ENCODE assay signal across 8 cellular contexts in genomic region chr6:34695729-34696188, GRCh38. TPM values are rescaled to one million over a fixed set of nuclear protein-coding genes. Genes with fewer than 3 reads are reported as not detected.
DNase-seq lines count a peak whose midpoint lies in the region; ATAC-seq and TF ChIP-seq lines count a peak whose summit lies in the region.

No MANE protein-coding gene starts in this region.

- intact Hi-C loops in OCI-LY7 (cut with micrococcal nuclease; ENCODE audit: unreplicated experiment) (loop anchor here (2.0 kb wide), 2 partner anchors 21 to 39 kb away; no protein-coding TSS in a partner anchor), ovary (cut with DNase I) (loop anchor here in 1 of 4 donors (5.0 kb wide), 1 partner anchor 62 kb away; the partner anchor contains the start of gene SNRPC)

- CTCF ChIA-PET in OCI-LY7 (lab: Charles Lee; ENCODE audit: unreplicated experiment) = interaction anchor here (1.0 kb wide), 1 partner anchor 24 kb away, joined by 3 read pairs; no protein-coding TSS in a partner anchor

- H3K4me3 ChIP-seq in OCI-LY7 (ENCODE audit: low read depth, low read length, poor library complexity, severe bottlenecking) = peak overlapping the region; percentile 97
- peak overlapping the region; percentile 97 for H3K4me3 ChIP-seq in epithelial cell of esophagus (ENCODE audit: low read length)
- H3K4me3 ChIP-seq in ovary = peak overlapping the region; percentile 68

- H3K27me3 ChIP-seq in ovary = no peaks in the 10 kb centered on the region

- WGBS in ovary, 3 donors = 2 to 8% (median 2%) methylated on average over 5 of the region's 5 CpGs

- BruUV-seq in OCI-LY7 (replicated peaks; lab: Mats Ljungman, UMichigan) = no TSS peak

- no peaks in the 10 kb centered on the region for H3K9me2 ChIP-seq in OCI-LY7 (ENCODE audit: insufficient read depth, low read length)

- POLR2A ChIA-PET in OCI-LY7 (lab: Charles Lee) = interaction anchor here (0.6 to 1.9 kb wide), 6 partner anchors 12 to 224 kb away, joined by 3 to 12 read pairs (median 6); no protein-coding TSS in a partner anchor

- peak overlapping the region; percentile 90 for H3K4me2 ChIP-seq in OCI-LY7 (ENCODE audit: low read length)

- no peak for ATAC-seq in GM21723 (IDR thresholded peaks at IDR 0.05; ENCODE audit: unreplicated experiment)

- peaks cover 31% of the 10 kb centered on the region for H3K36me3 ChIP-seq in OCI-LY7 (ENCODE audit: insufficient read depth, low read length)
- no peaks in the 10 kb centered on the region for H3K36me3 ChIP-seq in ovary

- DNase-seq in D341Med (ENCODE audit: low spot score) (peak; percentile 33), OCI-LY7 (ENCODE audit: low spot score) (no peak), epithelial cell of esophagus (ENCODE audit: low read depth) (peak; percentile 6), ovary (no peak), NCI-H510A treated with DMSO at 0.1 percent for 48 hours (lab: John Stamatoyannopoulos, UW) (no peak), SHP77 (lab: John Stamatoyannopoulos, UW) (no peak)
- DNase-seq in stimulated activated CD4-positive, alpha-beta T cell treated with anti-CD3 and anti-CD28 coated beads, Interleukin-4, amount 100 ng/mL, for 4 hours = no peak

- peak overlapping the region; percentile 49 for H3K27ac ChIP-seq in OCI-LY7 (ENCODE audit: low read depth, low read length, poor library complexity, severe bottlenecking)
- peak overlapping the region; percentile 66 to 87 for H3K27ac ChIP-seq in ovary

- peaks cover 62% of the 10 kb centered on the region for H3K79me2 ChIP-seq in OCI-LY7 (ENCODE audit: insufficient read depth, low read depth, low read length)

- peaks cover 11% of the 10 kb centered on the region; the same call in 1 of the 2 replicates for H4K20me1 ChIP-seq in OCI-LY7 (ENCODE audit: insufficient read depth, low read length)

- TF ChIP-seq EP300 in ovary (IDR thresholded peaks at IDR 0.05) = no peak

- TF ChIP-seq CTCF in OCI-LY7 (conservative IDR thresholded peaks at IDR 0.05; ENCODE audit: low read length) = no peak
- no peak for TF ChIP-seq CTCF in epithelial cell of esophagus (IDR thresholded peaks at IDR 0.05; ENCODE audit: insufficient read depth, low read depth, low read length, missing control alignments)
- TF ChIP-seq CTCF in ovary (IDR thresholded peaks at IDR 0.05) = no peak

- H2AFZ ChIP-seq in OCI-LY7 (ENCODE audit: low read length) = no peak overlapping the region

- no peak for TF ChIP-seq POLR2A in ovary (IDR thresholded peaks at IDR 0.05)

- H3K9me3 ChIP-seq in OCI-LY7 (ENCODE audit: low read length) (no peaks in the 10 kb centered on the region), ovary (no peaks in the 10 kb centered on the region)

- H3K4me1 ChIP-seq in OCI-LY7 (ENCODE audit: insufficient read depth, low read length, poor library complexity, severe bottlenecking) = peaks cover 56% of the 10 kb centered on the region
- H3K4me1 ChIP-seq in ovary (ENCODE audit: insufficient read depth) = peaks cover 13% of the 10 kb centered on the region

RNA-seq across cellular contexts. Expression of gene ILRUN, which starts 0.8 kb away (rescaled TPM):
- 25.6 and 27.1 TPM in 2 replicates for total RNA-seq in OCI-LY7 (2014; rRNA removed; shearing (Covaris generic))
- 77.6 and 82.7 TPM in 2 replicates for total RNA-seq in OCI-LY7 (2022)
- 10 to 100 TPM; 29.4 to 59.8 (median 47.6) TPM for total RNA-seq in ovary
- 10 to 100 TPM; 40.2 to 86.5 TPM for polyA plus RNA-seq in ovary

Comparison
In these comparisons a context has a peak if more than half of its experiments do, and no peak if none do; other contexts are left out.
1. DNase-seq: peak in D341Med (single experiment) and epithelial cell of esophagus (single experiment); none in OCI-LY7 (single experiment), ovary (0 of 5), stimulated activated CD4-positive, alpha-beta T cell treated with anti-CD3 and anti-CD28 coated beads, Interleukin-4, amount 100 ng/mL, for 4 hours (0 of 2), NCI-H510A treated with DMSO at 0.1 percent for 48 hours (single experiment) and SHP77 (0 of 2).
2. Peak in every context shown above with its lines, with median percentiles within 50 percentile points of each other: H3K4me3 ChIP-seq.